Comparison of ENCODE assay signal across 8 cellular contexts in genomic region chr6:100116409-100117194, GRCh38.
DNase-seq lines count a peak whose midpoint lies in the region; ATAC-seq and TF ChIP-seq lines count a peak whose summit lies in the region.

No MANE protein-coding gene starts in this region.

- intact Hi-C loops in activated naive CD4-positive, alpha-beta T cell treated with anti-CD3 and anti-CD28 coated beads for 36 hours (cut with micrococcal nuclease) = loop anchor here (1.0 to 5.0 kb wide), 4 partner anchors 363 to 606 kb away; no protein-coding TSS in a partner anchor
- intact Hi-C loops in dorsolateral prefrontal cortex (cut with DNase I) = loop anchor here (5.0 to 10.0 kb wide), 3 partner anchors 358 to 546 kb away; no protein-coding TSS in a partner anchor

- no peaks in the 10 kb centered on the region for H3K79me2 ChIP-seq in Loucy (ENCODE audit: insufficient read depth, low read length)
- no peaks in the 10 kb centered on the region for H3K79me2 ChIP-seq in mesendoderm (ENCODE audit: control insufficient read depth, insufficient read depth, low read length)

- H3K79me1 ChIP-seq in mesendoderm (ENCODE audit: low read length) = no peaks in the 10 kb centered on the region

- H3F3A ChIP-seq in Loucy (ENCODE audit: low read depth) = no peaks in the 10 kb centered on the region

- no peak overlapping the region for H3K18ac ChIP-seq in mesendoderm (ENCODE audit: low read length)

- H3K56ac ChIP-seq in mesendoderm (ENCODE audit: low read length) = no peak overlapping the region

- no peaks in the 10 kb centered on the region for H3K9me2 ChIP-seq in Loucy (replicated peaks; ENCODE audit: low read depth, low read length)

- no CpG with 5 or more reads among the region's 4 CpGs for WGBS in mesendoderm (ENCODE audit: extremely low coverage, insufficient coverage, low lambda C conversion rate)

- no peak overlapping the region for H3K27ac Mint-ChIP-seq in activated naive CD4-positive, alpha-beta T cell treated with anti-CD3 and anti-CD28 coated beads for 36 hours

- H2AK5ac ChIP-seq in mesendoderm (ENCODE audit: low read length) = no peak overlapping the region

- TF ChIP-seq CTCF in Loucy (conservative IDR thresholded peaks at IDR 0.05; ENCODE audit: low read length) = peak; percentile 94
- TF ChIP-seq CTCF in dorsolateral prefrontal cortex (IDR thresholded peaks at IDR 0.05 in 54 of 56, conservative IDR thresholded peaks at IDR 0.05 in 2 of 56; ENCODE audit: low read depth in 1 of 56, partially characterized antibody in 56 of 56) = peak; percentile 63 to 96 (median 80)

- no peak overlapping the region for H3K4me3 Mint-ChIP-seq in activated naive CD4-positive, alpha-beta T cell treated with anti-CD3 and anti-CD28 coated beads for 36 hours

- no peak overlapping the region for H2BK120ac ChIP-seq in mesendoderm (ENCODE audit: low read depth, low read length)

- H2AFZ ChIP-seq in Loucy (ENCODE audit: low read length) = peak overlapping the region; percentile 49

- no peak overlapping the region for H4K5ac ChIP-seq in mesendoderm (ENCODE audit: low read length)

- H3K4ac ChIP-seq in mesendoderm (ENCODE audit: low read depth, low read length) = no peak overlapping the region

- H3K4me3 ChIP-seq in Loucy (ENCODE audit: low read length, poor library complexity, severe bottlenecking) (no peak overlapping the region), dorsolateral prefrontal cortex (no peak overlapping the region), mesendoderm (ENCODE audit: low read length) (no peak overlapping the region)

- CTCF ChIA-PET in activated naive CD4-positive, alpha-beta T cell treated with anti-CD3 and anti-CD28 coated beads for 36 hours (lab: Charles Lee) = interaction anchor here (0.8 to 1.3 kb wide), 3 partner anchors 15 to 544 kb away, joined by 3 to 4 read pairs (median 3); no protein-coding TSS in a partner anchor

- no peak overlapping the region for H2BK5ac ChIP-seq in mesendoderm (ENCODE audit: low read length)

- H4K8ac ChIP-seq in mesendoderm (ENCODE audit: low read depth, low read length) = peak overlapping the region; percentile 39

- H3K9ac ChIP-seq in Loucy (ENCODE audit: low read depth, low read length, poor library complexity, severe bottlenecking) = peak overlapping the region; percentile 21
- H3K9ac ChIP-seq in mesendoderm (ENCODE audit: low read length) = no peak overlapping the region

- no peaks in the 10 kb centered on the region for H3K9me3 ChIP-seq in Loucy (ENCODE audit: insufficient read depth, low read depth, low read length)

- H3K4me1 ChIP-seq in Loucy (ENCODE audit: insufficient read depth, low read length, poor library complexity, severe bottlenecking) (peaks cover 28% of the 10 kb centered on the region), mesendoderm (ENCODE audit: control insufficient read depth, low read depth, low read length) (no peaks in the 10 kb centered on the region)

- H4K20me1 ChIP-seq in Loucy (ENCODE audit: insufficient read depth, low read length, poor library complexity, severe bottlenecking) = no peaks in the 10 kb centered on the region

- no peak overlapping the region for H3K23ac ChIP-seq in mesendoderm (ENCODE audit: low read length)

- H3K27me3 ChIP-seq in Loucy (ENCODE audit: insufficient read depth, low read length, poor library complexity, severe bottlenecking) = no peaks in the 10 kb centered on the region
- peaks cover 0 to 13% (median 0%) of the 10 kb centered on the region in 45 donors for H3K27me3 ChIP-seq in dorsolateral prefrontal cortex
- H3K27me3 ChIP-seq in mesendoderm (ENCODE audit: insufficient read depth, low read length, poor library complexity) = no peaks in the 10 kb centered on the region

- peak; percentile 65 for ATAC-seq in GM21576 (IDR thresholded peaks at IDR 0.05; ENCODE audit: unreplicated experiment)
- ATAC-seq in HG02763 (IDR thresholded peaks at IDR 0.05; ENCODE audit: unreplicated experiment) = no peak

- H3K27me3 Mint-ChIP-seq in activated naive CD4-positive, alpha-beta T cell treated with anti-CD3 and anti-CD28 coated beads for 36 hours (ENCODE audit: low read depth) = peaks cover 9% of the 10 kb centered on the region

- no peak overlapping the region for H2BK15ac ChIP-seq in mesendoderm (replicated peaks; ENCODE audit: low read depth)

- no peaks in the 10 kb centered on the region for H3K4me1 Mint-ChIP-seq in activated naive CD4-positive, alpha-beta T cell treated with anti-CD3 and anti-CD28 coated beads for 36 hours (ENCODE audit: low read depth)

- H3K36me3 Mint-ChIP-seq in activated naive CD4-positive, alpha-beta T cell treated with anti-CD3 and anti-CD28 coated beads for 36 hours (ENCODE audit: low read depth) = no peaks in the 10 kb centered on the region

- H3K36me3 ChIP-seq in Loucy (ENCODE audit: insufficient read depth, low read length) = no peaks in the 10 kb centered on the region
- H3K36me3 ChIP-seq in mesendoderm (ENCODE audit: control insufficient read depth, insufficient read depth, low read length) = no peaks in the 10 kb centered on the region

- H3K27ac ChIP-seq in dorsolateral prefrontal cortex (no peak overlapping the region), mesendoderm (ENCODE audit: low read depth, low read length) (no peak overlapping the region)

- DNase-seq in activated naive CD4-positive, alpha-beta T cell treated with anti-CD3 and anti-CD28 coated beads for 36 hours = peak; percentile 42
- DNase-seq in activated naive CD4-positive, alpha-beta T cell treated with anti-CD3 and anti-CD28 coated beads, Interleukin-2, amount 50 U/mL, for 16 hours = no peak
- DNase-seq in RPMI7951 (ENCODE audit: low read depth) = peak; percentile 68
- DNase-seq in dorsolateral prefrontal cortex = peak in 4 of 10 donors; percentile 11 to 57 (median 36)
- DNase-seq in mesendoderm = peak; percentile 85

- no peak overlapping the region for H3K4me2 ChIP-seq in Loucy (ENCODE audit: low read depth, low read length, poor library complexity, severe bottlenecking)
- H3K4me2 ChIP-seq in mesendoderm (ENCODE audit: low read length) = no peak overlapping the region

- no peaks in the 10 kb centered on the region for H3K9me3 Mint-ChIP-seq in activated naive CD4-positive, alpha-beta T cell treated with anti-CD3 and anti-CD28 coated beads for 36 hours
